ENCODE assay signal across 8 cellular contexts in genomic region chr7:98021588-98022351, GRCh38. TPM values are rescaled to one million over a fixed set of nuclear protein-coding genes. Genes with fewer than 3 reads are reported as not detected.
A peak's percentile ranks its signal among the peaks of the same experiment; 100 is the strongest.
DNase-seq lines count a peak whose midpoint lies in the region; ATAC-seq and TF ChIP-seq lines count a peak whose summit lies in the region.

No MANE protein-coding gene starts in this region.

- peaks cover 19% of the 10 kb centered on the region for H3K27me3 Mint-ChIP-seq in CD4-positive, alpha-beta T cell
- peaks cover 0 to 3% of the 10 kb centered on the region in 2 donors for H3K27me3 Mint-ChIP-seq in natural killer cell (ENCODE audit: low read depth in 2 of 2)
- H3K27me3 Mint-ChIP-seq in stimulated activated naive B cell treated with anti-CD40 and anti-IgM and Interleukin-4, amounts not matched to agents 10 μg/mL and 1 μg/mL and 100 μg/mL, for 72 hours, result peaks cover 38 to 40% of the 10 kb centered on the region in 2 donors

- peaks cover 5% of the 10 kb centered on the region for H3K4me1 Mint-ChIP-seq in CD4-positive, alpha-beta T cell (ENCODE audit: low read depth)
- peaks cover 0 to 4% of the 10 kb centered on the region in 2 donors for H3K4me1 Mint-ChIP-seq in natural killer cell
- H3K4me1 Mint-ChIP-seq in stimulated activated naive B cell treated with anti-CD40 and anti-IgM and Interleukin-4, amounts not matched to agents 10 μg/mL and 1 μg/mL and 100 μg/mL, for 72 hours, result peaks cover 4 to 6% of the 10 kb centered on the region in 2 donors

- H3K27me3 ChIP-seq in CD4-positive, alpha-beta T cell (ENCODE audit: control insufficient read depth, insufficient read depth, low read length), result no peaks in the 10 kb centered on the region
- H3K27me3 ChIP-seq in PC-9 (ENCODE audit: insufficient read depth, low read depth) (no peaks in the 10 kb centered on the region), esophagus squamous epithelium (peaks cover 0 to 10% (median 0%) of the 10 kb centered on the region in 4 donors)

- H3K4me1 ChIP-seq in PC-9 (replicated peaks; ENCODE audit: insufficient read depth), result no peaks in the 10 kb centered on the region
- peaks cover 0 to 5% (median 0%) of the 10 kb centered on the region in 3 donors for H3K4me1 ChIP-seq in esophagus squamous epithelium

- no peaks in the 10 kb centered on the region for H3K9me2 ChIP-seq in PC-9 (ENCODE audit: insufficient read depth)

- H3F3A ChIP-seq in PC-9 (ENCODE audit: insufficient read depth, low read depth), result no peaks in the 10 kb centered on the region

- no peaks in the 10 kb centered on the region for H3K9me3 ChIP-seq in CD4-positive, alpha-beta T cell (ENCODE audit: control insufficient read depth, low read length)
- H3K9me3 ChIP-seq in PC-9 (ENCODE audit: insufficient read depth, low read depth) (no peaks in the 10 kb centered on the region), esophagus squamous epithelium (no peaks in the 10 kb centered on the region)

- H3K27ac Mint-ChIP-seq in CD4-positive, alpha-beta T cell, result no peak overlapping the region
- no peak overlapping the region for H3K27ac Mint-ChIP-seq in natural killer cell
- no peak overlapping the region for H3K27ac Mint-ChIP-seq in stimulated activated naive B cell treated with anti-CD40 and anti-IgM and Interleukin-4, amounts not matched to agents 10 μg/mL and 1 μg/mL and 100 μg/mL, for 72 hours

- no peak overlapping the region for H2AFZ ChIP-seq in PC-9

- no peaks in the 10 kb centered on the region for H4K20me1 ChIP-seq in PC-9 (ENCODE audit: insufficient read depth)

- H3K79me2 ChIP-seq in PC-9 (ENCODE audit: low read depth), result no peaks in the 10 kb centered on the region

- H3K36me3 ChIP-seq in PC-9 (ENCODE audit: low read depth) (no peaks in the 10 kb centered on the region), esophagus squamous epithelium (no peaks in the 10 kb centered on the region)

- 18 to 25% methylated on average over 15 to 17 of the region's 18 CpGs for WGBS in esophagus squamous epithelium, 2 donors

- no peaks in the 10 kb centered on the region for H3K9me3 Mint-ChIP-seq in CD4-positive, alpha-beta T cell
- H3K9me3 Mint-ChIP-seq in natural killer cell, result no peaks in the 10 kb centered on the region
- no peaks in the 10 kb centered on the region for H3K9me3 Mint-ChIP-seq in stimulated activated naive B cell treated with anti-CD40 and anti-IgM and Interleukin-4, amounts not matched to agents 10 μg/mL and 1 μg/mL and 100 μg/mL, for 72 hours

- no peak overlapping the region for H3K4me2 ChIP-seq in PC-9

- no peak overlapping the region for H3K4me3 ChIP-seq in Jurkat, Clone E6-1 (ENCODE audit: low read length)
- H3K4me3 ChIP-seq in PC-9 (no peak overlapping the region), esophagus squamous epithelium (no peak overlapping the region)

- no peak overlapping the region for H3K27ac ChIP-seq in CD4-positive, alpha-beta T cell (ENCODE audit: low read depth, low read length)
- H3K27ac ChIP-seq in PC-9, result no peak overlapping the region
- H3K27ac ChIP-seq in esophagus squamous epithelium, result no peak overlapping the region

- ATAC-seq in CD4-positive, alpha-beta T cell (ENCODE audit: poor library complexity), result peak; percentile 70
- ATAC-seq in GM21381 (IDR thresholded peaks at IDR 0.05; ENCODE audit: unreplicated experiment), result peak; percentile 70
- ATAC-seq in natural killer cell, result peak; percentile 77 to 95 (median 89)
- peak; percentile 93 to 95 for ATAC-seq in stimulated activated naive B cell treated with anti-CD40 and anti-IgM and Interleukin-4, amounts not matched to agents 10 μg/mL and 1 μg/mL and 100 μg/mL, for 72 hours (replicated peaks)

- POLR2A ChIA-PET in CD4-positive, alpha-beta T cell (lab: Charles Lee), result interaction anchor here (1.2 kb wide), 1 partner anchor 146 kb away, joined by 8 read pairs; no protein-coding TSS in a partner anchor
- POLR2A ChIA-PET in PC-9 (lab: Charles Lee; ENCODE audit: unreplicated experiment), result interaction anchor here (0.6 kb wide), 2 partner anchors 111 to 156 kb away, joined by 6 to 13 read pairs; no protein-coding TSS in a partner anchor

- peak; percentile 95 for TF ChIP-seq CTCF in CD4-positive, alpha-beta T cell (IDR thresholded peaks at IDR 0.05)
- peak; percentile 94 for TF ChIP-seq CTCF in PC-9 (conservative IDR thresholded peaks at IDR 0.05)
- peak; percentile 88 to 96 (median 94) for TF ChIP-seq CTCF in esophagus squamous epithelium (IDR thresholded peaks at IDR 0.05)
- peak; percentile 92 for TF ChIP-seq CTCF in natural killer cell (IDR thresholded peaks at IDR 0.05)

- intact Hi-C loops in CD4-positive, alpha-beta T cell (cut with DNase I, micrococcal nuclease), result loop anchor here (1.0 to 5.0 kb wide), 4 partner anchors 147 to 821 kb away; partner anchors contain the start of gene BAIAP2L1 (in 1 of the 2)
- intact Hi-C loops in PC-9 (cut with micrococcal nuclease; ENCODE audit: unreplicated experiment), result loop anchor here (1.0 to 5.0 kb wide), 3 partner anchors 85 to 381 kb away; partner anchors contain the start of genes BAIAP2L1 and LMTK2
- intact Hi-C loops in esophagus squamous epithelium (cut with DNase I), result loop anchor here (2.0 kb wide), 1 partner anchor 145 kb away; no protein-coding TSS in a partner anchor
- intact Hi-C loops in natural killer cell (cut with micrococcal nuclease), result loop anchor here (1.0 to 2.0 kb wide), 2 partner anchors 85 to 147 kb away; partner anchors contain the start of gene LMTK2

- H3K36me3 Mint-ChIP-seq in CD4-positive, alpha-beta T cell (ENCODE audit: low read depth), result no peaks in the 10 kb centered on the region
- H3K36me3 Mint-ChIP-seq in natural killer cell, result no peaks in the 10 kb centered on the region
- no peaks in the 10 kb centered on the region for H3K36me3 Mint-ChIP-seq in stimulated activated naive B cell treated with anti-CD40 and anti-IgM and Interleukin-4, amounts not matched to agents 10 μg/mL and 1 μg/mL and 100 μg/mL, for 72 hours

- no TSS peak for BruUV-seq in PC-9 (replicated peaks; lab: Mats Ljungman, UMichigan)

- no peak for TF ChIP-seq POLR2A in esophagus squamous epithelium (IDR thresholded peaks at IDR 0.05)

- no peak overlapping the region for H3K4me3 Mint-ChIP-seq in CD4-positive, alpha-beta T cell
- no peak overlapping the region for H3K4me3 Mint-ChIP-seq in natural killer cell
- no peak overlapping the region for H3K4me3 Mint-ChIP-seq in stimulated activated naive B cell treated with anti-CD40 and anti-IgM and Interleukin-4, amounts not matched to agents 10 μg/mL and 1 μg/mL and 100 μg/mL, for 72 hours

- CTCF ChIA-PET in CD4-positive, alpha-beta T cell (lab: Charles Lee), result interaction anchor here (0.5 to 2.4 kb wide), 13 partner anchors 9 to 918 kb away, joined by 3 to 39 read pairs (median 3); no protein-coding TSS in a partner anchor
- CTCF ChIA-PET in PC-9 (lab: Charles Lee), result interaction anchor here (0.6 to 2.8 kb wide), 16 partner anchors 15 to 819 kb away, joined by 3 to 33 read pairs (median 4); no protein-coding TSS in a partner anchor

- DNase-seq in CD4-positive, alpha-beta T cell, result peak; percentile 54 to 85 (median 76)
- peak; percentile 35 for DNase-seq in Jurkat, Clone E6-1 (ENCODE audit: low read depth, low spot score)
- DNase-seq in PC-9, result peak; percentile 55 to 85
- peak; percentile 79 for DNase-seq in activated T-cell treated with anti-CD3 and anti-CD28 coated beads for 48 hours (ENCODE audit: low read depth)
- DNase-seq in esophagus squamous epithelium (lab: John Stamatoyannopoulos, UW), result no peak
- peak; percentile 76 for DNase-seq in natural killer cell
- peak; percentile 67 for DNase-seq in stimulated activated naive B cell treated with anti-CD40 and anti-IgM and Interleukin-4, amounts not matched to agents 10 μg/mL and 1 μg/mL and 100 μg/mL, for 72 hours

RNA-seq across cellular contexts. Expression of gene OCM2, which starts 31.8 kb away (rescaled TPM):
- total RNA-seq in CD4-positive, alpha-beta T cell, result not detected
- polyA plus RNA-seq in Jurkat, Clone E6-1 (2012; ENCODE audit: insufficient read depth, insufficient read length), result not detected
- total RNA-seq in PC-9 (2021), result not detected in 2 replicates
- total RNA-seq in esophagus squamous epithelium, result not detected
- total RNA-seq in natural killer cell, result not detected
